In genomic region chr5:120901199-120901598, GRCh38 we compare ENCODE assay signal across 24 cellular contexts.
A peak's percentile ranks its signal among the peaks of the same experiment; 100 is the strongest.
DNase-seq lines count a peak whose midpoint lies in the region.
"Had no signal": no experiment of that assay in that cellular context is flagged by ENCODE, and none has a peak within 500 bp of the region (broad histone marks: within the 10 kb centered on the region; RNA-seq: fewer than 3 reads in every experiment).

No MANE protein-coding gene starts in this region.

- H2BK15ac ChIP-seq in mesendoderm (replicated peaks; ENCODE audit: low read depth), result no peak overlapping the region

- H2BK5ac ChIP-seq in mesendoderm (ENCODE audit: low read length), result no peak overlapping the region

- peak; percentile 47 for DNase-seq in ELR (ENCODE audit: low read depth)
- DNase-seq in M059J (ENCODE audit: low read depth), result peak; percentile 37
- peak; percentile 23 for DNase-seq in SW480 (ENCODE audit: low spot score)
- peak; percentile 71 for DNase-seq in mesendoderm
- DNase-seq in stimulated activated CD8-positive, alpha-beta memory T cell treated with anti-CD3 and anti-CD28 coated beads, Interleukin-4, amount 100 ng/mL, for 48 hours, result no peak
- DNase-seq in substantia nigra (lab: John Stamatoyannopoulos, UW), result no peak
- no peak for DNase-seq in caudate nucleus (lab: John Stamatoyannopoulos, UW)
- DNase-seq: activated B cell treated with CpG ODN at 0.5 μM for 24 hours; activated naive CD8-positive, alpha-beta T cell treated with anti-CD3 and anti-CD28 coated beads, Interleukin-2, amount 10 ng/mL, durations not matched to agents 7 days and 5 days; BE2C; COR-L47; foreskin melanocyte; GF-D8; naive thymus-derived CD8-positive, alpha-beta T cell; NCI-H1694; NCI-H345; Right ventricle myocardium superior; sigmoid colon; stimulated activated naive B cell treated with anti-CD40 and anti-IgM and Interleukin-4, amounts not matched to agents 10 μg/mL and 1 μg/mL and 100 μg/mL, for 72 hours had no signal

- no peak overlapping the region for H2AK5ac ChIP-seq in mesendoderm (ENCODE audit: low read length)

- H3K4me1 ChIP-seq in mesendoderm (ENCODE audit: control insufficient read depth, low read depth, low read length), result no peaks in the 10 kb centered on the region
- H3K4me1 ChIP-seq: BE2C, parathyroid adenoma, sigmoid colon, tibial nerve had no signal

- H2BK120ac ChIP-seq in mesendoderm (ENCODE audit: low read depth, low read length), result no peak overlapping the region

- H3K4me2 ChIP-seq in mesendoderm (ENCODE audit: low read length), result no peak overlapping the region
- H3K4me2 ChIP-seq: GM23338 had no signal

- no CpG with 5 or more reads among the region's 1 CpG for WGBS in mesendoderm (ENCODE audit: extremely low coverage, insufficient coverage, low lambda C conversion rate)

- no peaks in the 10 kb centered on the region for H3K36me3 ChIP-seq in mesendoderm (ENCODE audit: control insufficient read depth, insufficient read depth, low read length)
- H3K36me3 ChIP-seq: BE2C, sigmoid colon, tibial nerve had no signal

- H3K56ac ChIP-seq in mesendoderm (ENCODE audit: low read length), result no peak overlapping the region

- H3K4ac ChIP-seq in mesendoderm (ENCODE audit: low read depth, low read length), result no peak overlapping the region

- H3K79me2 ChIP-seq in mesendoderm (ENCODE audit: control insufficient read depth, insufficient read depth, low read length), result no peaks in the 10 kb centered on the region
- H3K79me2 ChIP-seq: parathyroid adenoma had no signal

- no peaks in the 10 kb centered on the region for H3K79me1 ChIP-seq in mesendoderm (ENCODE audit: low read length)

- H3K27ac ChIP-seq in mesendoderm (ENCODE audit: low read depth, low read length) (no peak overlapping the region), substantia nigra (ENCODE audit: low read depth, low read length, poor library complexity, severe bottlenecking) (no peak overlapping the region), caudate nucleus (ENCODE audit: low read depth, low read length) (no peak overlapping the region)
- H3K27ac ChIP-seq: coronary artery, parathyroid adenoma, sigmoid colon, tibial nerve had no signal

- H3K18ac ChIP-seq in mesendoderm (ENCODE audit: low read length), result no peak overlapping the region

- no peak overlapping the region for H3K23ac ChIP-seq in mesendoderm (ENCODE audit: low read length)

- H4K8ac ChIP-seq in mesendoderm (ENCODE audit: low read depth, low read length), result no peak overlapping the region

- no peak overlapping the region for H4K5ac ChIP-seq in mesendoderm (ENCODE audit: low read length)

- no peak overlapping the region for H3K4me3 ChIP-seq in mesendoderm (ENCODE audit: low read length)
- H3K4me3 ChIP-seq: coronary artery, GM12878, GM23338, sigmoid colon, tibial nerve had no signal

- no peak overlapping the region for H3K9ac ChIP-seq in mesendoderm (ENCODE audit: low read length)
- H3K9ac ChIP-seq: parathyroid adenoma had no signal

- H3K27me3 ChIP-seq in mesendoderm (ENCODE audit: insufficient read depth, low read length, poor library complexity), result no peaks in the 10 kb centered on the region
- H3K27me3 ChIP-seq: BE2C, sigmoid colon, tibial nerve had no signal

Comparison
In these comparisons a context has a peak if more than half of its experiments do, and no peak if none do; other contexts are left out.
1. DNase-seq: peak in ELR (single experiment), M059J (single experiment), SW480 (single experiment) and mesendoderm (single experiment); none in stimulated activated CD8-positive, alpha-beta memory T cell treated with anti-CD3 and anti-CD28 coated beads, Interleukin-4, amount 100 ng/mL, for 48 hours (single experiment), substantia nigra (0 of 49) and caudate nucleus (0 of 61).